ENCODE assay signal across 1 cellular context in genomic region chr10:102411341-102412255, GRCh38.
TF ChIP-seq lines count a peak whose summit lies in the region.

No MANE protein-coding gene starts in this region.

TF ChIP-seq in H1, 55 proteins besides CTCF, POLR2A, EP300 and RAD21:
- no peak for TF ChIP-seq EGR1 (IDR thresholded peaks at IDR 0.05; ENCODE audit: borderline replicate concordance, low read depth, low read length)
- TF ChIP-seq ASH2L (IDR thresholded peaks at IDR 0.05; ENCODE audit: low read length): no peak
- TF ChIP-seq PHF8 (conservative IDR thresholded peaks at IDR 0.05; ENCODE audit: low read depth, low read length): no peak
- no peak for TF ChIP-seq GABPA (IDR thresholded peaks at IDR 0.05; ENCODE audit: borderline replicate concordance, insufficient read depth, low read length)
- TF ChIP-seq KDM5A (IDR thresholded peaks at IDR 0.05; ENCODE audit: low read length): no peak
- TF ChIP-seq CBX5 (IDR thresholded peaks at IDR 0.05; ENCODE audit: low read depth, low read length): no peak
- no peak for TF ChIP-seq JUND (IDR thresholded peaks at IDR 0.05; ENCODE audit: low read length)
- no peak for TF ChIP-seq CTBP2 (IDR thresholded peaks at IDR 0.05; ENCODE audit: borderline replicate concordance, insufficient read depth, insufficient read length, low read length)
- no peak for TF ChIP-seq SIN3A (conservative IDR thresholded peaks at IDR 0.05 in 1 of 2, IDR thresholded peaks at IDR 0.05 in 1 of 2; ENCODE audit: low read depth in 1 of 2, low read length in 2 of 2)
- no peak for TF ChIP-seq SP1 (IDR thresholded peaks at IDR 0.05; ENCODE audit: low read depth, low read length)
- no peak for TF ChIP-seq USF2 (IDR thresholded peaks at IDR 0.05; ENCODE audit: low read length)
- no peak for TF ChIP-seq ZNF274 (IDR thresholded peaks at IDR 0.05; ENCODE audit: borderline replicate concordance, extremely low read depth, low read length)
- TF ChIP-seq SP2 (IDR thresholded peaks at IDR 0.05; ENCODE audit: low read length): no peak
- TF ChIP-seq RXRA (IDR thresholded peaks at IDR 0.05; ENCODE audit: insufficient read depth, low read depth, low read length): no peak
